ENCODE assay signal across 20 cellular contexts in the genomic region with DNA sequence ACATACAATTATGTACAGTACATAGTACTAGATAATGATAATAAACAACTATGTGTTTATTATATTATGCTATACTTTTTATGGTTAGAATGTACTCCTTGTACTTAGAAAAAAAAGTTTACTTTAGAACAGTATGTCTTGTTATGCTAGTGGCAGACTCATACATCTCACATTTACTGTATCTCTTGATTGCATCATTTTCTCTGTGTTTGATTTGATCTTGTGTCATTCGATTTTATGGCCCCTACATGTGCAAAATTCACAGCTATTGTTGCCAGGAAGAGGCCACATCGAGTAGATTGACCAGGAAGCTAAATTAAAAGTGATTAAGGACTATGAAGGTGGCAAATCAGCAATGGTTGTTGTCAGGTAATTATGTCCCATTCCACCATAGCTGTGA.
DNase-seq lines count a peak whose midpoint lies in the region; ATAC-seq and TF ChIP-seq lines count a peak whose summit lies in the region.
"Had no signal": no experiment of that assay in that cellular context is flagged by ENCODE, and none has a peak within 500 bp of the region (broad histone marks: within the 10 kb centered on the region; RNA-seq: fewer than 3 reads in every experiment).

No MANE protein-coding gene starts in this region.

- peak overlapping the region; percentile 65 for H3K27ac Mint-ChIP-seq in activated naive CD8-positive, alpha-beta T cell
- no peak overlapping the region for H3K27ac Mint-ChIP-seq in activated naive CD8-positive, alpha-beta T cell treated with anti-CD3 and anti-CD28 coated beads, Interleukin-2, amount 50 U/mL, for 24 hours
- H3K27ac Mint-ChIP-seq in endodermal cell, result peak overlapping the region; percentile 3
- H3K27ac Mint-ChIP-seq: activated CD4-positive, alpha-beta T cell treated with anti-CD3 and anti-CD28 coated beads, Interleukin-2, amount 10 ng/mL, durations not matched to agents 24 days and 14 days; CD4-positive, alpha-beta T cell; T-helper 1 cell treated with Interleukin-12 subunit alpha and Interleukin-12 subunit beta and Interleukin-4 antibody, amounts not matched to agents 30 μg/mL and 1 μg/mL, for 36 hours had no signal

- ATAC-seq in activated naive CD8-positive, alpha-beta T cell treated with anti-CD3 and anti-CD28 coated beads, Interleukin-2, amount 50 U/mL, for 24 hours, result no peak
- ATAC-seq: GM12878 had no signal

- no peak overlapping the region for H2AFZ ChIP-seq in smooth muscle cell (ENCODE audit: low read depth)
- H2AFZ ChIP-seq: PC-9 had no signal

- H3K9ac ChIP-seq in SK-N-MC (ENCODE audit: insufficient read length), result no peak overlapping the region
- peak overlapping the region; percentile 36 for H3K9ac ChIP-seq in endodermal cell (ENCODE audit: extremely low read depth, low read length, poor library complexity, severe bottlenecking)
- H3K9ac ChIP-seq in smooth muscle cell (ENCODE audit: low read depth), result no peak overlapping the region

- TF ChIP-seq CTCF in endodermal cell (conservative IDR thresholded peaks at IDR 0.05) (no peak), smooth muscle cell (IDR thresholded peaks at IDR 0.05; ENCODE audit: borderline replicate concordance, insufficient read depth, poor library complexity, severe bottlenecking) (no peak)

- no peak overlapping the region for H3K4me3 ChIP-seq in SK-N-MC
- H3K4me3 ChIP-seq in endodermal cell (ENCODE audit: low read length), result no peak overlapping the region
- no peak overlapping the region for H3K4me3 ChIP-seq in smooth muscle cell
- H3K4me3 ChIP-seq: GM12878, PC-9, uterus had no signal

- 80 to 100% methylated on average over 1 to 2 of the region's 2 CpGs for WGBS in endodermal cell (ENCODE audit: insufficient coverage in 1 of 2, insufficient read length in 1 of 2), 2 experiments
- WGBS in smooth muscle cell (ENCODE audit: low lambda C conversion rate), result 93% methylated on average over 2 of the region's 2 CpGs

- H3K79me2 ChIP-seq in smooth muscle cell (ENCODE audit: low read depth), result peaks cover 14% of the 10 kb centered on the region

- no peak for DNase-seq in activated naive CD8-positive, alpha-beta T cell treated with anti-CD3 and anti-CD28 coated beads, Interleukin-2, amount 50 U/mL, for 24 hours
- DNase-seq in SK-N-MC (ENCODE audit: low read depth, low spot score) (no peak), endodermal cell (no peak), smooth muscle cell (lab: John Stamatoyannopoulos, UW; ENCODE audit: unreplicated experiment) (no peak), NOMO-1 treated with DMSO at 0.1 percent for 48 hours (lab: John Stamatoyannopoulos, UW; ENCODE audit: unreplicated experiment) (no peak), ACHN (no peak), inferior parietal cortex (ENCODE audit: extremely low spot score) (no peak)
- DNase-seq: activated CD4-positive, alpha-beta T cell treated with anti-CD3 and anti-CD28 coated beads, Interleukin-2, amount 10 ng/mL, durations not matched to agents 24 days and 14 days; CD4-positive, alpha-beta T cell; NCI-H187; NCI-H2227 treated with DMSO at 0.1 percent for 48 hours; PC-9; retina; SIG-M5; substantia nigra; uterus had no signal

- peaks cover 61% of the 10 kb centered on the region for H3K36me3 ChIP-seq in SK-N-MC (ENCODE audit: insufficient read depth, low read length)
- H3K36me3 ChIP-seq in endodermal cell (ENCODE audit: control insufficient read depth, insufficient read depth, low read length), result peaks cover 87% of the 10 kb centered on the region
- H3K36me3 ChIP-seq in smooth muscle cell (ENCODE audit: low read depth), result peaks cover 48% of the 10 kb centered on the region
- H3K36me3 ChIP-seq: uterus had no signal

- H3K27me3 Mint-ChIP-seq in activated naive CD8-positive, alpha-beta T cell, result no peaks in the 10 kb centered on the region
- no peaks in the 10 kb centered on the region for H3K27me3 Mint-ChIP-seq in activated naive CD8-positive, alpha-beta T cell treated with anti-CD3 and anti-CD28 coated beads, Interleukin-2, amount 50 U/mL, for 24 hours
- no peaks in the 10 kb centered on the region for H3K27me3 Mint-ChIP-seq in endodermal cell (ENCODE audit: insufficient read depth)
- H3K27me3 Mint-ChIP-seq: activated CD4-positive, alpha-beta T cell treated with anti-CD3 and anti-CD28 coated beads, Interleukin-2, amount 10 ng/mL, durations not matched to agents 24 days and 14 days; CD4-positive, alpha-beta T cell had no signal

- H3K4me1 Mint-ChIP-seq in activated naive CD8-positive, alpha-beta T cell (ENCODE audit: low read depth), result peaks cover 2% of the 10 kb centered on the region
- H3K4me1 Mint-ChIP-seq in activated naive CD8-positive, alpha-beta T cell treated with anti-CD3 and anti-CD28 coated beads, Interleukin-2, amount 50 U/mL, for 24 hours, result peaks cover 2% of the 10 kb centered on the region
- H3K4me1 Mint-ChIP-seq in endodermal cell, result peaks cover 11% of the 10 kb centered on the region
- H3K4me1 Mint-ChIP-seq: activated CD4-positive, alpha-beta T cell treated with anti-CD3 and anti-CD28 coated beads, Interleukin-2, amount 10 ng/mL, durations not matched to agents 24 days and 14 days had no signal

- H3K27me3 ChIP-seq in endodermal cell (ENCODE audit: control insufficient read depth, insufficient read depth, low read length, poor library complexity, severe bottlenecking) (no peaks in the 10 kb centered on the region), smooth muscle cell (ENCODE audit: low read depth) (no peaks in the 10 kb centered on the region)
- H3K27me3 ChIP-seq: neutrophil, uterus had no signal

- 0 out of 2 replicates have a peak overlapping the region, but pooled peaks have one; percentile 38 for H3K27ac ChIP-seq in SK-N-MC
- H3K27ac ChIP-seq in endodermal cell (ENCODE audit: low read depth, low read length), result no peak overlapping the region
- H3K27ac ChIP-seq in smooth muscle cell (ENCODE audit: low read depth), result peak overlapping the region; percentile 11
- H3K27ac ChIP-seq: PC-9, uterus had no signal

- H3K36me3 Mint-ChIP-seq in activated naive CD8-positive, alpha-beta T cell, result peaks cover 46% of the 10 kb centered on the region
- peaks cover 54% of the 10 kb centered on the region for H3K36me3 Mint-ChIP-seq in activated naive CD8-positive, alpha-beta T cell treated with anti-CD3 and anti-CD28 coated beads, Interleukin-2, amount 50 U/mL, for 24 hours (ENCODE audit: low read depth)
- H3K36me3 Mint-ChIP-seq in endodermal cell (ENCODE audit: low read depth), result peaks cover 70% of the 10 kb centered on the region

- H3F3A ChIP-seq in smooth muscle cell (ENCODE audit: low read depth), result peaks cover 5% of the 10 kb centered on the region

- H3K4me3 Mint-ChIP-seq in activated naive CD8-positive, alpha-beta T cell, result no peak overlapping the region
- no peak overlapping the region for H3K4me3 Mint-ChIP-seq in activated naive CD8-positive, alpha-beta T cell treated with anti-CD3 and anti-CD28 coated beads, Interleukin-2, amount 50 U/mL, for 24 hours
- H3K4me3 Mint-ChIP-seq in endodermal cell, result no peak overlapping the region
- H3K4me3 Mint-ChIP-seq: activated CD4-positive, alpha-beta T cell treated with anti-CD3 and anti-CD28 coated beads, Interleukin-2, amount 10 ng/mL, durations not matched to agents 24 days and 14 days; CD4-positive, alpha-beta T cell; T-helper 1 cell treated with Interleukin-12 subunit alpha and Interleukin-12 subunit beta and Interleukin-4 antibody, amounts not matched to agents 30 μg/mL and 1 μg/mL, for 36 hours had no signal

- peaks cover 15% of the 10 kb centered on the region for H3K4me1 ChIP-seq in endodermal cell (ENCODE audit: control insufficient read depth, insufficient read depth, low read length)
- no peaks in the 10 kb centered on the region for H3K4me1 ChIP-seq in smooth muscle cell (ENCODE audit: low read depth)
- H3K4me1 ChIP-seq: uterus had no signal

- no peaks in the 10 kb centered on the region for H4K20me1 ChIP-seq in smooth muscle cell (ENCODE audit: low read depth)

- in situ Hi-C loops in ACHN (cut with HindIII; ENCODE audit: low pct_ligation_motif_present, low pct_unique_long_range_greater_than_20kb, low sequenced_read_pairs), result no loop called here

- no peaks in the 10 kb centered on the region for H3K9me3 Mint-ChIP-seq in activated naive CD8-positive, alpha-beta T cell (ENCODE audit: low read depth)
- peaks cover 3% of the 10 kb centered on the region for H3K9me3 Mint-ChIP-seq in activated naive CD8-positive, alpha-beta T cell treated with anti-CD3 and anti-CD28 coated beads, Interleukin-2, amount 50 U/mL, for 24 hours
- H3K9me3 Mint-ChIP-seq in endodermal cell, result peaks cover 11% of the 10 kb centered on the region

- H3K9me3 ChIP-seq in SK-N-MC (ENCODE audit: low read depth, low read length) (no peaks in the 10 kb centered on the region), endodermal cell (ENCODE audit: control insufficient read depth, low read length) (peaks cover 12% of the 10 kb centered on the region), smooth muscle cell (replicated peaks; ENCODE audit: low read depth) (peaks cover 7% of the 10 kb centered on the region)
- H3K9me3 ChIP-seq: neutrophil, uterus had no signal

- no peak overlapping the region for H3K4me2 ChIP-seq in smooth muscle cell
- H3K4me2 ChIP-seq: PC-9 had no signal
